In genomic region chr15:100765458-100766224, GRCh38 we compare ENCODE assay signal across 19 cellular contexts.
DNase-seq lines count a peak whose midpoint lies in the region; ATAC-seq and TF ChIP-seq lines count a peak whose summit lies in the region.
"Had no signal": no experiment of that assay in that cellular context is flagged by ENCODE, and none has a peak within 500 bp of the region (broad histone marks: within the 10 kb centered on the region; RNA-seq: fewer than 3 reads in every experiment).

No MANE protein-coding gene starts in this region.

- peaks cover 47% of the 10 kb centered on the region for H3K4me1 Mint-ChIP-seq in nephron
- H3K4me1 Mint-ChIP-seq: activated CD4-positive, alpha-beta T cell treated with anti-CD3 and anti-CD28 coated beads for 36 hours had no signal

- no peak overlapping the region for H3K9ac ChIP-seq in PC-3 (ENCODE audit: low read length)

- H2AFZ ChIP-seq in PC-3 (ENCODE audit: low read length), result 0 out of 2 replicates have a peak overlapping the region, but pooled peaks have one; percentile 22

- H3K9me2 ChIP-seq in PC-3 (replicated peaks; ENCODE audit: low read length), result no peaks in the 10 kb centered on the region

- H3K4me3 Mint-ChIP-seq in nephron, result peak overlapping the region in 1 of 3 experiments; percentile 44
- H3K4me3 Mint-ChIP-seq: activated CD4-positive, alpha-beta T cell treated with anti-CD3 and anti-CD28 coated beads for 36 hours; dendritic cell treated with granulocyte-macrophage colony-stimulating factor and Interleukin-4, amounts not matched to agents 40 ng/mL and 50 ng/mL, for 4 days; natural killer cell treated with Interleukin-12 subunit alpha and Interleukin-12 subunit beta and Interleukin-15 and Interleukin-18, amount 100 ng/mL, for 72 hours had no signal

- no peaks in the 10 kb centered on the region for H4K20me1 ChIP-seq in PC-3 (ENCODE audit: low read length)

- H3K4me1 ChIP-seq in PC-3 (ENCODE audit: insufficient read depth, low read length), result peaks cover 7% of the 10 kb centered on the region
- H3K4me1 ChIP-seq: ascending aorta, HAP-1, tibial artery had no signal

- H3K27me3 ChIP-seq in PC-3 (ENCODE audit: low read length), result no peaks in the 10 kb centered on the region
- H3K27me3 ChIP-seq: ascending aorta had no signal

- H3K27me3 Mint-ChIP-seq in nephron (ENCODE audit: low read depth), result peaks cover 12% of the 10 kb centered on the region

- no peaks in the 10 kb centered on the region for H3K9me3 ChIP-seq in PC-3 (ENCODE audit: low read length)
- H3K9me3 ChIP-seq: ascending aorta, HAP-1, tibial artery had no signal

- H3K27ac ChIP-seq in PC-3 (ENCODE audit: low read length) (no peak overlapping the region), coronary artery (no peak overlapping the region)
- H3K27ac ChIP-seq: ascending aorta, tibial artery had no signal

- H3K4me3 ChIP-seq in PC-3 (ENCODE audit: low read length) (no peak overlapping the region), coronary artery (no peak overlapping the region)
- H3K4me3 ChIP-seq: ascending aorta, HAP-1, lung, tibial artery had no signal

- H3K4me2 ChIP-seq in PC-3 (ENCODE audit: low read length), result no peak overlapping the region

- peak; percentile 10 for DNase-seq in GM10248 (ENCODE audit: extremely low spot score)
- DNase-seq in PC-3, result no peak
- DNase-seq in coronary artery (ENCODE audit: low spot score), result peak; percentile 61
- DNase-seq in activated CD4-positive, CD25-positive, alpha-beta regulatory T cell treated with anti-CD3 and anti-CD28 coated beads, Interleukin-2, amount 50 U/mL, for 72 hours, result no peak
- DNase-seq in NCI-H2171 treated with DMSO at 0.1 percent for 48 hours (lab: John Stamatoyannopoulos, UW), result no peak
- DNase-seq: activated CD4-positive, alpha-beta T cell treated with anti-CD3 and anti-CD28 coated beads for 36 hours; activated CD8-positive, alpha-beta memory T cell treated with anti-CD3 and anti-CD28 coated beads, Interleukin-2, amount 50 U/mL, for 48 hours; activated naive CD4-positive, alpha-beta T cell treated with Interleukin-2 at 50 U/mL for 16 hours; stimulated activated CD4-positive, alpha-beta T cell treated with anti-CD3 and anti-CD28 coated beads, Interleukin-15, amount 100 ng/mL, for 24 hours; stimulated activated naive CD4-positive, alpha-beta T cell had no signal

- no peaks in the 10 kb centered on the region for H3K36me3 ChIP-seq in PC-3 (ENCODE audit: low read depth, low read length)
- H3K36me3 ChIP-seq: ascending aorta, HAP-1, tibial artery had no signal

- no peaks in the 10 kb centered on the region for H3K79me2 ChIP-seq in PC-3 (ENCODE audit: low read length)

- no peaks in the 10 kb centered on the region for H3K9me3 Mint-ChIP-seq in nephron
- H3K9me3 Mint-ChIP-seq: dendritic cell treated with granulocyte-macrophage colony-stimulating factor and Interleukin-4, amounts not matched to agents 40 ng/mL and 50 ng/mL, for 4 days; natural killer cell treated with Interleukin-12 subunit alpha and Interleukin-12 subunit beta and Interleukin-15 and Interleukin-18, amount 100 ng/mL, for 72 hours had no signal

- intact Hi-C loops in PC-3 (cut with micrococcal nuclease), result no loop called here

- ATAC-seq in PC-3 (no peak), GM18870 (IDR thresholded peaks at IDR 0.05; ENCODE audit: unreplicated experiment) (no peak), esophagus mucosa (no peak)
- ATAC-seq: activated CD4-positive, alpha-beta T cell treated with anti-CD3 and anti-CD28 coated beads for 36 hours; natural killer cell treated with Interleukin-12 subunit alpha and Interleukin-12 subunit beta and Interleukin-15 and Interleukin-18, amount 100 ng/mL, for 72 hours had no signal

- H3K36me3 Mint-ChIP-seq in nephron (ENCODE audit: low read depth), result no peaks in the 10 kb centered on the region
- H3K36me3 Mint-ChIP-seq: natural killer cell treated with Interleukin-12 subunit alpha and Interleukin-12 subunit beta and Interleukin-15 and Interleukin-18, amount 100 ng/mL, for 72 hours had no signal

- no TSS peak for BruUV-seq in PC-3 (replicated peaks; lab: Mats Ljungman, UMichigan)

- POLR2A ChIA-PET in GM10248 (lab: Yijun Ruan, JAX), result no interaction called here
- POLR2A ChIA-PET in PC-3 (lab: Charles Lee; ENCODE audit: unreplicated experiment), result no interaction called here

- H3K27ac Mint-ChIP-seq in nephron, result peak overlapping the region; percentile 48 to 95 (median 85)
- H3K27ac Mint-ChIP-seq: activated CD4-positive, alpha-beta T cell treated with anti-CD3 and anti-CD28 coated beads for 36 hours; dendritic cell treated with granulocyte-macrophage colony-stimulating factor and Interleukin-4, amounts not matched to agents 40 ng/mL and 50 ng/mL, for 4 days; natural killer cell treated with Interleukin-12 subunit alpha and Interleukin-12 subunit beta and Interleukin-15 and Interleukin-18, amount 100 ng/mL, for 72 hours had no signal

- CTCF ChIA-PET in GM10248 (lab: Yijun Ruan, JAX) (interaction anchor here (1.1 to 1.2 kb wide), 2 partner anchors 94 to 241 kb away, joined by 3 read pairs; no protein-coding TSS in a partner anchor), PC-3 (lab: Charles Lee) (no interaction called here)

- TF ChIP-seq CTCF in GM10248 (IDR thresholded peaks at IDR 0.05; ENCODE audit: control extremely low read depth, extremely low read depth, low read depth, missing control alignments) (no peak), PC-3 (conservative IDR thresholded peaks at IDR 0.05; ENCODE audit: low read depth, low read length) (no peak), coronary artery (IDR thresholded peaks at IDR 0.05) (no peak), nephron (IDR thresholded peaks at IDR 0.05; ENCODE audit: unreplicated experiment in 3 of 3) (no peak)

- no peaks in the 10 kb centered on the region for H3F3A ChIP-seq in PC-3 (ENCODE audit: low read length, unreplicated experiment)

Comparison
In these comparisons a context has a peak if more than half of its experiments do, and no peak if none do; other contexts are left out.
1. DNase-seq: peak in GM10248 (single experiment) and coronary artery (single experiment); none in PC-3 (single experiment), activated CD4-positive, CD25-positive, alpha-beta regulatory T cell treated with anti-CD3 and anti-CD28 coated beads, Interleukin-2, amount 50 U/mL, for 72 hours (single experiment) and NCI-H2171 treated with DMSO at 0.1 percent for 48 hours (single experiment).